Comparison of ENCODE assay signal across 23 cellular contexts in the genomic region with DNA sequence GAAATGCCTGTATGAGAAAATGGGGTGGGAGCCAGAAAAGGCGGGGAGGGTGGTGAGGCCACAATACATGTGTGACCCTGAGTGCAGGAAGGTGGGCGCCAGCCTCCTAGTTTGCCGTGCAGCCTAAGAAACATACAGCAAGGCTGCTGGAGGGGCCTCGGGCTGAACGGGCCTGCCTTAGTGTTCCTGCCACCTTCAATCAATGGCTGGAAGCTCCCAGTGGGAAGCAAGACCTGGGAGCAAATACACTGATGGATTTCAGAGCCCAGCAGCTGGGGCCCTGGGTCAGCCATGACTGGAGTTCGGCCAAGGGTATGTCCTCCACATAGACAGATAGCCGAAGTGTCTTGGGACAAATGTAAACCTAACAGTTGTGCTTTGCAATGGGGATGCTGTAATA. TPM values are rescaled to one million over a fixed set of nuclear protein-coding genes. Genes with fewer than 3 reads are reported as not detected.
DNase-seq lines count a peak whose midpoint lies in the region; ATAC-seq, FAIRE-seq and TF ChIP-seq lines count a peak whose summit lies in the region.
"Had no signal": no experiment of that assay in that cellular context is flagged by ENCODE, and none has a peak within 500 bp of the region (broad histone marks: within the 10 kb centered on the region; RNA-seq: fewer than 3 reads in every experiment).

No MANE protein-coding gene starts in this region.

- BruUV-seq in endothelial cell of umbilical vein (replicated peaks; lab: Mats Ljungman, UMichigan): no TSS peak

- TF ChIP-seq POLR2A in endothelial cell of umbilical vein (IDR thresholded peaks at IDR 0.05; ENCODE audit: low read depth, low read length): no peak

- CTCF ChIA-PET in endothelial cell of umbilical vein (lab: Charles Lee): no interaction called here
- CTCF ChIA-PET in activated CD8-positive, alpha-beta memory T cell treated with anti-CD3 and anti-CD28 coated beads, Interleukin-2, amount 10 ng/mL, durations not matched to agents 7 days and 5 days (lab: Charles Lee): no interaction called here

- H3K4me2 ChIP-seq in GM23338 (no peak overlapping the region), endothelial cell of umbilical vein (ENCODE audit: insufficient read depth, low read length) (no peak overlapping the region)

- H3K27me3 Mint-ChIP-seq in GM23338 (ENCODE audit: insufficient read depth, low read depth, poor library complexity) (peaks cover 2% of the 10 kb centered on the region), nephron (ENCODE audit: low read depth) (peaks cover 8% of the 10 kb centered on the region)
- H3K27me3 Mint-ChIP-seq in activated CD8-positive, alpha-beta memory T cell treated with anti-CD3 and anti-CD28 coated beads, Interleukin-2, amount 10 ng/mL, durations not matched to agents 7 days and 5 days: peaks cover 29% of the 10 kb centered on the region

- FAIRE-seq in endothelial cell of umbilical vein (lab: Jason Lieb, UNC): no peak
- FAIRE-seq: A204.1, D721Med, G401.6, GM12891, GM19239, HepG2, HTR-8/SVneo had no signal

- dilution Hi-C loops in endothelial cell of umbilical vein (cut with MboI; ENCODE audit: extremely low pct_ligation_motif_present, low sequenced_read_pairs): no loop called here

- H3K79me2 ChIP-seq in GM23338 (replicated peaks; ENCODE audit: insufficient read depth): no peaks in the 10 kb centered on the region
- no peaks in the 10 kb centered on the region for H3K79me2 ChIP-seq in endothelial cell of umbilical vein (ENCODE audit: control insufficient read depth, insufficient read depth, low read length)

- H3K9me3 Mint-ChIP-seq in GM23338: no peaks in the 10 kb centered on the region
- H3K9me3 Mint-ChIP-seq in nephron: no peaks in the 10 kb centered on the region
- H3K9me3 Mint-ChIP-seq in activated CD8-positive, alpha-beta memory T cell treated with anti-CD3 and anti-CD28 coated beads, Interleukin-2, amount 10 ng/mL, durations not matched to agents 7 days and 5 days (ENCODE audit: low read depth): no peaks in the 10 kb centered on the region
- H3K9me3 Mint-ChIP-seq: CD4-positive, alpha-beta T cell; HFFc6; IgD-negative memory B cell had no signal

- H3K27me3 ChIP-seq in GM23338 (ENCODE audit: insufficient read depth): no peaks in the 10 kb centered on the region
- H3K27me3 ChIP-seq in SJCRH30: no peaks in the 10 kb centered on the region
- no peaks in the 10 kb centered on the region for H3K27me3 ChIP-seq in endothelial cell of umbilical vein (ENCODE audit: control insufficient read depth in 2 of 2, insufficient read depth in 2 of 2, low read length in 2 of 2)

- H3K9ac ChIP-seq in endothelial cell of umbilical vein (replicated peaks; ENCODE audit: extremely low read depth, insufficient read depth, low read length): no peak overlapping the region

- H3K9me1 ChIP-seq in endothelial cell of umbilical vein (replicated peaks; ENCODE audit: control insufficient read depth, extremely low read depth, insufficient read depth, low read length): no peaks in the 10 kb centered on the region

- H4K20me1 ChIP-seq in GM23338 (replicated peaks; ENCODE audit: insufficient read depth) (no peaks in the 10 kb centered on the region), endothelial cell of umbilical vein (replicated peaks; ENCODE audit: control insufficient read depth, extremely low read depth, insufficient read depth, low read length) (no peaks in the 10 kb centered on the region)

- H3K4me3 ChIP-seq in GM23338 (no peak overlapping the region), SJCRH30 (peak overlapping the region; percentile 37), endothelial cell of umbilical vein (replicated peaks in 1 of 3; ENCODE audit: insufficient read depth in 1 of 3, low read depth in 1 of 3, low read length in 3 of 3) (no peak overlapping the region)

- DNase-seq in GM23338 (ENCODE audit: low spot score) (no peak), SJCRH30 (peak; percentile 89), endothelial cell of umbilical vein (ENCODE audit: low read depth, low spot score) (peak; percentile 56), omental fat pad (ENCODE audit: low spot score) (no peak)
- DNase-seq in activated CD8-positive, alpha-beta memory T cell treated with anti-CD3 and anti-CD28 coated beads, Interleukin-2, amount 10 ng/mL, durations not matched to agents 7 days and 5 days: no peak
- DNase-seq: ACHN; Caco-2; CD4-positive, alpha-beta T cell; GOT3; H7; HFFc6 had no signal

- H2AFZ ChIP-seq in GM23338 (0 out of 2 replicates have a peak overlapping the region, but pooled peaks have one; percentile 18), endothelial cell of umbilical vein (ENCODE audit: low read depth, low read length) (no peak overlapping the region)

- H3F3A ChIP-seq in GM23338 (replicated peaks; ENCODE audit: low read depth): no peaks in the 10 kb centered on the region

- H3K27ac Mint-ChIP-seq in GM23338: no peak overlapping the region
- peak overlapping the region; percentile 3 to 88 (median 82) for H3K27ac Mint-ChIP-seq in nephron
- H3K27ac Mint-ChIP-seq in activated CD8-positive, alpha-beta memory T cell treated with anti-CD3 and anti-CD28 coated beads, Interleukin-2, amount 10 ng/mL, durations not matched to agents 7 days and 5 days: no peak overlapping the region
- H3K27ac Mint-ChIP-seq: CD4-positive, alpha-beta T cell; HFFc6; IgD-negative memory B cell had no signal

- H3K36me3 Mint-ChIP-seq in GM23338 (ENCODE audit: low read depth): no peaks in the 10 kb centered on the region
- H3K36me3 Mint-ChIP-seq in nephron (ENCODE audit: low read depth): no peaks in the 10 kb centered on the region
- no peaks in the 10 kb centered on the region for H3K36me3 Mint-ChIP-seq in activated CD8-positive, alpha-beta memory T cell treated with anti-CD3 and anti-CD28 coated beads, Interleukin-2, amount 10 ng/mL, durations not matched to agents 7 days and 5 days
- H3K36me3 Mint-ChIP-seq: IgD-negative memory B cell had no signal

- H3K4me3 Mint-ChIP-seq in GM23338 (no peak overlapping the region), nephron (peak overlapping the region in 1 of 3 experiments; percentile 51)
- H3K4me3 Mint-ChIP-seq in activated CD8-positive, alpha-beta memory T cell treated with anti-CD3 and anti-CD28 coated beads, Interleukin-2, amount 10 ng/mL, durations not matched to agents 7 days and 5 days: no peak overlapping the region
- H3K4me3 Mint-ChIP-seq: CD4-positive, alpha-beta T cell; HFFc6; IgD-negative memory B cell had no signal

- ATAC-seq in GM23338: no peak
- no peak for ATAC-seq in GM21423 (IDR thresholded peaks at IDR 0.05; ENCODE audit: unreplicated experiment)
- no peak for ATAC-seq in omental fat pad (ENCODE audit: low FRiP score)
- no peak for ATAC-seq in activated CD8-positive, alpha-beta memory T cell treated with anti-CD3 and anti-CD28 coated beads, Interleukin-2, amount 10 ng/mL, durations not matched to agents 7 days and 5 days
- ATAC-seq: HCT116, HepG2 had no signal

- POLR2A ChIA-PET in endothelial cell of umbilical vein (lab: Charles Lee): no interaction called here

- H3K4me1 ChIP-seq in GM23338 (ENCODE audit: insufficient read depth) (no peaks in the 10 kb centered on the region), SJCRH30 (peaks cover 17% of the 10 kb centered on the region), endothelial cell of umbilical vein (ENCODE audit: control insufficient read depth, extremely low read depth, insufficient read depth, low read length) (no peaks in the 10 kb centered on the region)
- H3K4me1 ChIP-seq: Caco-2 had no signal

- intact Hi-C loops in endothelial cell of umbilical vein (cut with micrococcal nuclease): no loop called here

- H3K9me3 ChIP-seq in SJCRH30 (replicated peaks) (no peaks in the 10 kb centered on the region), endothelial cell of umbilical vein (replicated peaks; ENCODE audit: control insufficient read depth, insufficient read depth, low read length) (no peaks in the 10 kb centered on the region)
- H3K9me3 ChIP-seq: Caco-2 had no signal

- H3K27ac ChIP-seq in GM23338 (ENCODE audit: low read depth) (no peak overlapping the region), SJCRH30 (peak overlapping the region; percentile 93), endothelial cell of umbilical vein (ENCODE audit: insufficient read depth, low read depth, low read length) (no peak overlapping the region)
- H3K27ac ChIP-seq: C4-2B had no signal

- H3K9me2 ChIP-seq in GM23338 (ENCODE audit: insufficient read depth): no peaks in the 10 kb centered on the region

- no peaks in the 10 kb centered on the region for H3K36me3 ChIP-seq in GM23338 (ENCODE audit: insufficient read depth)
- no peaks in the 10 kb centered on the region for H3K36me3 ChIP-seq in SJCRH30
- H3K36me3 ChIP-seq in endothelial cell of umbilical vein (ENCODE audit: control insufficient read depth in 2 of 2, extremely low read depth in 1 of 2, insufficient read depth in 2 of 2, low read length in 2 of 2): no peaks in the 10 kb centered on the region

- H3K4me1 Mint-ChIP-seq in GM23338: no peaks in the 10 kb centered on the region
- H3K4me1 Mint-ChIP-seq in nephron: peaks cover 33% of the 10 kb centered on the region
- no peaks in the 10 kb centered on the region for H3K4me1 Mint-ChIP-seq in activated CD8-positive, alpha-beta memory T cell treated with anti-CD3 and anti-CD28 coated beads, Interleukin-2, amount 10 ng/mL, durations not matched to agents 7 days and 5 days
- H3K4me1 Mint-ChIP-seq: IgD-negative memory B cell had no signal

- no peak for TF ChIP-seq CTCF in GM23338 (conservative IDR thresholded peaks at IDR 0.05; ENCODE audit: low read depth in 2 of 2)
- TF ChIP-seq CTCF in endothelial cell of umbilical vein (IDR thresholded peaks at IDR 0.05; ENCODE audit: extremely low read depth in 1 of 2, insufficient read depth in 1 of 2, low read depth in 1 of 2, low read length in 2 of 2): no peak
- no peak for TF ChIP-seq CTCF in nephron (IDR thresholded peaks at IDR 0.05; ENCODE audit: unreplicated experiment in 3 of 3)
- no peak for TF ChIP-seq CTCF in omental fat pad (IDR thresholded peaks at IDR 0.05)

TF ChIP-seq in endothelial cell of umbilical vein, 7 proteins besides CTCF, POLR2A, EP300 and RAD21 (continues in another document):
- no peak for TF ChIP-seq MYC (IDR thresholded peaks at IDR 0.05; ENCODE audit: low read depth, low read length)

RNA-seq across cellular contexts. Expression of gene CELF2, which starts 50.2 kb away (rescaled TPM):
- 22.5 and 22.9 TPM in 2 replicates for total RNA-seq in GM23338 (2014; rRNA removed; shearing (Covaris generic))
- polyA plus RNA-seq in GM23338 (2016; fragmentation: Nextera tagmentation; extraction: Ambion mirVana) (16.0 and 18.1 TPM in 2 replicates), endothelial cell of umbilical vein (21.6 and 23.4 TPM in 2 replicates)
- 60.9 and 65.2 TPM in 2 replicates for total RNA-seq in SJCRH30 (2014; rRNA removed; shearing (Covaris generic))
- total RNA-seq in endothelial cell of umbilical vein (35.5 and 42.6 TPM in 2 replicates), omental fat pad (100 to 1,000 TPM in 3 of 4 donors, 10 to 100 TPM in 1; 81.7 to 116 (median 104) TPM)
- polyA plus RNA-seq in endothelial cell of umbilical vein (2011; cell fraction: cytosol; rRNA removed): 17.9 and 19.7 TPM in 2 replicates
- polyA plus RNA-seq in endothelial cell of umbilical vein (2011; cell fraction: nucleus; rRNA removed): 25.6 and 28.0 TPM in 2 replicates
- 10.8 and 11.9 TPM in 2 replicates for polyA plus RNA-seq in endothelial cell of umbilical vein (2012)
- 56.1 and 61.4 TPM in 2 replicates for polyA minus RNA-seq in endothelial cell of umbilical vein
- polyA minus RNA-seq in endothelial cell of umbilical vein (2011; cell fraction: cytosol; rRNA and poly(A)+ RNA removed): not detected
- 44.4 and 45.7 TPM in 2 replicates for polyA minus RNA-seq in endothelial cell of umbilical vein (2011; cell fraction: nucleus; rRNA and poly(A)+ RNA removed)
- total RNA-seq in activated CD8-positive, alpha-beta memory T cell treated with anti-CD3 and anti-CD28 coated beads, Interleukin-2, amount 10 ng/mL, durations not matched to agents 7 days and 5 days: 100 to 1,000 TPM; 205 to 219 TPM
- total RNA-seq: HepG2 had no signal
- polyA plus RNA-seq: HepG2 had no signal

Comparison
In these comparisons a context has a peak if more than half of its experiments do, and no peak if none do; other contexts are left out.
1. DNase-seq: peak in SJCRH30 (2 of 2) and endothelial cell of umbilical vein (single experiment); none in GM23338 (single experiment), omental fat pad (single experiment) and activated CD8-positive, alpha-beta memory T cell treated with anti-CD3 and anti-CD28 coated beads, Interleukin-2, amount 10 ng/mL, durations not matched to agents 7 days and 5 days (single experiment).
2. H3K27ac Mint-ChIP-seq: peak in nephron (3 of 3); none in GM23338 (single experiment) and activated CD8-positive, alpha-beta memory T cell treated with anti-CD3 and anti-CD28 coated beads, Interleukin-2, amount 10 ng/mL, durations not matched to agents 7 days and 5 days (single experiment).